In the genomic region with DNA sequence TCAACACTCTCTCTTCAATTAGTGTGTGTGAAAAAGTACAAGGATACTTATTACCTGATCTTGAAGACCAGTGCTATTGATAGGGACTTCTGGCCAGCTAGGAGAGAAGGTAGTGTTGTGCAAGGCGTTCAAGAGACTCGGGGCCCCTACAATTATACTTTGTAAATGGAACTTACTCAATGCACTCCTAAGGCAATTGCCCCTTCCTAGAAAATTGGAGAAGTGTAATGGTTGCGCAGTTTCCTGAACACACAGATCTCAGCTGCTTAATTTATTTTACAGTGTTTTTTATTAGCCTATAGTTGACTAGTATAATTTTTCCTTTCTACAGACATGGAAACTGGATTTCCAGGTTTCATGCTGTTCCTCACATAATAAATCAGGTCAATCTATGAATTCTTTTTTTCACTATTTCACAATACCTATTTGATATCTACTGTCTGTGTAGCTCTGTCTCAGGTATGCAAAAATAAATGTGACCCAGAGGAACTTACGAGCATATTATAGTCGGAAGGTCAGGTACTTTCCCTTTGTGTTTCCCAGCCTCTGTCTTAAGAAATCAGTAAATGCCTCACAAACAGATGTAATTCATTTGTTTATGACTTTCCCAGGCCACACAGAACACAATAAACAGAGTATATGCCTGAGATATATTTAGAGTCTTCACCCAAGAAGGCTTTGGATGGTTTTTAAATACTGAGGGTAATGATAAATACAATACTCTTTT, we compare ENCODE assay signal across 11 cellular contexts.
DNase-seq lines count a peak whose midpoint lies in the region; ATAC-seq and TF ChIP-seq lines count a peak whose summit lies in the region.
"Had no signal": no experiment of that assay in that cellular context is flagged by ENCODE, and none has a peak within 500 bp of the region (broad histone marks: within the 10 kb centered on the region; RNA-seq: fewer than 3 reads in every experiment).

No MANE protein-coding gene starts in this region.

- no peak for TF ChIP-seq POLR2A in erythroblast (IDR thresholded peaks at IDR 0.05; ENCODE audit: low read length)

- DNase-seq in GM13977 (ENCODE audit: low spot score) (peak; percentile 17), SIG-M5 (lab: John Stamatoyannopoulos, UW) (peak; percentile 56), medulla oblongata (ENCODE audit: extremely low spot score) (peak; percentile 30), erythroblast (lab: John Stamatoyannopoulos, UW) (no peak), NCI-H345 (lab: John Stamatoyannopoulos, UW) (no peak)
- DNase-seq: activated T-cell treated with anti-CD3 and anti-CD28 coated beads, Interleukin-2, amount 50 U/mL, for 48 hours; left cardiac atrium; NCI-H1048; NCI-H82 had no signal

- peak; percentile 30 for ATAC-seq in HG02610 (IDR thresholded peaks at IDR 0.05; ENCODE audit: unreplicated experiment)
- ATAC-seq in activated CD4-positive, CD25-positive, alpha-beta regulatory T cell treated with anti-CD3 and anti-CD28 coated beads, Interleukin-2, amount 50 U/mL, for 24 hours: no peak

- in situ Hi-C loops in GM13977 (cut with MboI; ENCODE audit: low pct_unique_long_range_greater_than_20kb, low sequenced_read_pairs, unreplicated experiment): loop anchor here (10.0 kb wide), 1 partner anchor 193 kb away; no protein-coding TSS in a partner anchor

- TF ChIP-seq CTCF in GM13977 (IDR thresholded peaks at IDR 0.05; ENCODE audit: extremely low read depth, insufficient read depth, missing control alignments): no peak

Comparison
In these comparisons a context has a peak if more than half of its experiments do, and no peak if none do; other contexts are left out.
1. DNase-seq: peak in GM13977 (single experiment), SIG-M5 (single experiment) and medulla oblongata (single experiment); none in erythroblast (0 of 2) and NCI-H345 (single experiment).